8 cellular contexts compared by ENCODE assay signal in genomic region chr22:49827307-49827852, GRCh38. TPM values are rescaled to one million over a fixed set of nuclear protein-coding genes. Genes with fewer than 3 reads are reported as not detected.
DNase-seq lines count a peak whose midpoint lies in the region; ATAC-seq and TF ChIP-seq lines count a peak whose summit lies in the region.

No MANE protein-coding gene starts in this region.

- H3K9me3 Mint-ChIP-seq in activated T-helper 1 cell treated with anti-CD3 and anti-CD28 coated beads, Interleukin-12 subunit alpha, Interleukin-12 subunit beta, Interleukin-2, Interleukin-4 antibody, amounts not matched to agents 30 ng/mL and 10 ng/mL and 1 ng/mL, durations not matched to agents 14 hours and 24 hours and 36 hours: peaks cover 10% of the 10 kb centered on the region

- H3K27ac Mint-ChIP-seq in activated T-helper 1 cell treated with anti-CD3 and anti-CD28 coated beads, Interleukin-12 subunit alpha, Interleukin-12 subunit beta, Interleukin-2, Interleukin-4 antibody, amounts not matched to agents 30 ng/mL and 10 ng/mL and 1 ng/mL, durations not matched to agents 14 hours and 24 hours and 36 hours: no peak overlapping the region

- H3K4me1 ChIP-seq in RWPE2 (ENCODE audit: insufficient read depth, poor library complexity, severe bottlenecking) (peaks cover 9% of the 10 kb centered on the region), esophagus squamous epithelium (peaks cover 26 to 67% (median 28%) of the 10 kb centered on the region in 3 donors), prostate gland (replicated peaks) (peaks cover 5% of the 10 kb centered on the region)

- TF ChIP-seq CTCF in RWPE2 (IDR thresholded peaks at IDR 0.05; ENCODE audit: poor library complexity, severe bottlenecking) (no peak), esophagus squamous epithelium (IDR thresholded peaks at IDR 0.05) (no peak), prostate gland (IDR thresholded peaks at IDR 0.05) (no peak)

- no peak for DNase-seq in activated CD4-positive, CD25-positive, alpha-beta regulatory T cell (lab: John Stamatoyannopoulos, UW)
- DNase-seq in RWPE2 (ENCODE audit: low spot score): no peak
- no peak for DNase-seq in esophagus squamous epithelium (lab: John Stamatoyannopoulos, UW)
- no peak for DNase-seq in prostate gland (ENCODE audit: low spot score)
- no peak for DNase-seq in epidermal melanocyte (ENCODE audit: insufficient read length, low spot score)
- DNase-seq in activated T-helper 1 cell treated with anti-CD3 and anti-CD28 coated beads, Interleukin-12 subunit alpha, Interleukin-12 subunit beta, Interleukin-2, Interleukin-4 antibody, amounts not matched to agents 30 ng/mL and 10 ng/mL and 1 ng/mL, durations not matched to agents 14 hours and 24 hours and 36 hours (ENCODE audit: low spot score): no peak

- peak overlapping the region; percentile 87 for H3K4me3 ChIP-seq in RWPE2 (ENCODE audit: severe bottlenecking)
- peak overlapping the region; percentile 72 to 85 (median 79) for H3K4me3 ChIP-seq in esophagus squamous epithelium
- H3K4me3 ChIP-seq in prostate gland: peak overlapping the region; percentile 75 to 79

- H3K27ac ChIP-seq in RWPE2 (ENCODE audit: poor library complexity, severe bottlenecking) (peak overlapping the region; percentile 29), esophagus squamous epithelium (peak overlapping the region; percentile 87 to 99 (median 95)), prostate gland (peak overlapping the region; percentile 65 to 84)

- no CpG with 5 or more reads among the region's 104 CpGs for WGBS in esophagus squamous epithelium, 2 donors
- under 1% methylated on average over 72 of the region's 104 CpGs for WGBS in prostate gland

- ATAC-seq in activated CD4-positive, CD25-positive, alpha-beta regulatory T cell treated with anti-CD3 and anti-CD28 coated beads, Interleukin-2, amount 50 U/mL, for 24 hours: peak; percentile 7 to 13
- ATAC-seq in RWPE2 (ENCODE audit: low read depth) (no peak), GM19395 (IDR thresholded peaks at IDR 0.05; ENCODE audit: unreplicated experiment) (no peak)

- H3K36me3 ChIP-seq in RWPE2 (ENCODE audit: low read depth) (peaks cover 37% of the 10 kb centered on the region), esophagus squamous epithelium (peaks cover 14 to 32% (median 15%) of the 10 kb centered on the region in 3 donors), prostate gland (peaks cover 0 to 7% of the 10 kb centered on the region in 2 donors)

- intact Hi-C loops in esophagus squamous epithelium (cut with DNase I): no loop called here
- intact Hi-C loops in prostate gland (cut with DNase I): no loop called here
- intact Hi-C loops in activated T-helper 1 cell treated with anti-CD3 and anti-CD28 coated beads, Interleukin-12 subunit alpha, Interleukin-12 subunit beta, Interleukin-2, Interleukin-4 antibody, amounts not matched to agents 30 ng/mL and 10 ng/mL and 1 ng/mL, durations not matched to agents 14 hours and 24 hours and 36 hours (cut with micrococcal nuclease): loop anchor here (2.0 to 5.0 kb wide), 4 partner anchors 19 to 90 kb away; partner anchors contain the start of genes ALG12 and CRELD2

- TF ChIP-seq POLR2A in esophagus squamous epithelium (IDR thresholded peaks at IDR 0.05): no peak
- no peak for TF ChIP-seq POLR2A in prostate gland (IDR thresholded peaks at IDR 0.05)

- H3K4me3 Mint-ChIP-seq in activated T-helper 1 cell treated with anti-CD3 and anti-CD28 coated beads, Interleukin-12 subunit alpha, Interleukin-12 subunit beta, Interleukin-2, Interleukin-4 antibody, amounts not matched to agents 30 ng/mL and 10 ng/mL and 1 ng/mL, durations not matched to agents 14 hours and 24 hours and 36 hours: no peak overlapping the region

- H3K27me3 Mint-ChIP-seq in activated T-helper 1 cell treated with anti-CD3 and anti-CD28 coated beads, Interleukin-12 subunit alpha, Interleukin-12 subunit beta, Interleukin-2, Interleukin-4 antibody, amounts not matched to agents 30 ng/mL and 10 ng/mL and 1 ng/mL, durations not matched to agents 14 hours and 24 hours and 36 hours (ENCODE audit: insufficient read depth): no peaks in the 10 kb centered on the region

- no peaks in the 10 kb centered on the region for H3K27me3 ChIP-seq in RWPE2 (ENCODE audit: insufficient read depth, poor library complexity, severe bottlenecking)
- H3K27me3 ChIP-seq in esophagus squamous epithelium: no peaks in the 10 kb centered on the region
- no peaks in the 10 kb centered on the region for H3K27me3 ChIP-seq in prostate gland (replicated peaks; ENCODE audit: insufficient read depth)

- peaks cover 48% of the 10 kb centered on the region for H3K4me1 Mint-ChIP-seq in activated T-helper 1 cell treated with anti-CD3 and anti-CD28 coated beads, Interleukin-12 subunit alpha, Interleukin-12 subunit beta, Interleukin-2, Interleukin-4 antibody, amounts not matched to agents 30 ng/mL and 10 ng/mL and 1 ng/mL, durations not matched to agents 14 hours and 24 hours and 36 hours (ENCODE audit: low read depth)

- H3K9me3 ChIP-seq in RWPE2 (ENCODE audit: severe bottlenecking) (peaks cover 6% of the 10 kb centered on the region), esophagus squamous epithelium (no peaks in the 10 kb centered on the region), prostate gland (no peaks in the 10 kb centered on the region)

- peaks cover 26% of the 10 kb centered on the region for H3K36me3 Mint-ChIP-seq in activated T-helper 1 cell treated with anti-CD3 and anti-CD28 coated beads, Interleukin-12 subunit alpha, Interleukin-12 subunit beta, Interleukin-2, Interleukin-4 antibody, amounts not matched to agents 30 ng/mL and 10 ng/mL and 1 ng/mL, durations not matched to agents 14 hours and 24 hours and 36 hours (ENCODE audit: low read depth)

RNA-seq across cellular contexts. Expression of gene BRD1, which starts 0.3 kb away (rescaled TPM):
- total RNA-seq in esophagus squamous epithelium (10 to 100 TPM; 17.8 to 37.4 (median 29.9) TPM), prostate gland (10 to 100 TPM; 40.3 to 74.2 TPM)
- total RNA-seq in activated T-helper 1 cell treated with anti-CD3 and anti-CD28 coated beads, Interleukin-12 subunit alpha, Interleukin-12 subunit beta, Interleukin-2, Interleukin-4 antibody, amounts not matched to agents 30 ng/mL and 10 ng/mL and 1 ng/mL, durations not matched to agents 14 hours and 24 hours and 36 hours: 45.5 and 46.8 TPM in 2 replicates

RNA-seq across cellular contexts. Expression of gene ZBED4, which starts 26.3 kb away (rescaled TPM):
- total RNA-seq in esophagus squamous epithelium (10 to 100 TPM in 3 of 4 donors, 1 to 10 TPM in 1; 9.6 to 14.1 (median 13.7) TPM), prostate gland (10 to 100 TPM; 10.4 to 11.2 TPM)
- total RNA-seq in activated T-helper 1 cell treated with anti-CD3 and anti-CD28 coated beads, Interleukin-12 subunit alpha, Interleukin-12 subunit beta, Interleukin-2, Interleukin-4 antibody, amounts not matched to agents 30 ng/mL and 10 ng/mL and 1 ng/mL, durations not matched to agents 14 hours and 24 hours and 36 hours: 19.4 and 20.9 TPM in 2 replicates

Comparison
In these comparisons a context has a peak if more than half of its experiments do, and no peak if none do; other contexts are left out.
1. ATAC-seq: peak in activated CD4-positive, CD25-positive, alpha-beta regulatory T cell treated with anti-CD3 and anti-CD28 coated beads, Interleukin-2, amount 50 U/mL, for 24 hours (2 of 2); none in RWPE2 (single experiment) and GM19395 (single experiment).
2. H3K27ac ChIP-seq: peak in every context shown above with its lines; median percentile 95 in esophagus squamous epithelium; 74 in prostate gland; 29 in RWPE2.
3. Peak in every context shown above with its lines, with median percentiles within 50 percentile points of each other: H3K4me3 ChIP-seq.